In genomic region chr19:4316940-4317339, GRCh38 we compare ENCODE assay signal across 1 cellular context.
TF ChIP-seq lines count a peak whose summit lies in the region.

No MANE protein-coding gene starts in this region.

TF ChIP-seq in K562, 482 proteins besides CTCF, POLR2A, EP300 and RAD21:
- TF ChIP-seq, protein P1, sequence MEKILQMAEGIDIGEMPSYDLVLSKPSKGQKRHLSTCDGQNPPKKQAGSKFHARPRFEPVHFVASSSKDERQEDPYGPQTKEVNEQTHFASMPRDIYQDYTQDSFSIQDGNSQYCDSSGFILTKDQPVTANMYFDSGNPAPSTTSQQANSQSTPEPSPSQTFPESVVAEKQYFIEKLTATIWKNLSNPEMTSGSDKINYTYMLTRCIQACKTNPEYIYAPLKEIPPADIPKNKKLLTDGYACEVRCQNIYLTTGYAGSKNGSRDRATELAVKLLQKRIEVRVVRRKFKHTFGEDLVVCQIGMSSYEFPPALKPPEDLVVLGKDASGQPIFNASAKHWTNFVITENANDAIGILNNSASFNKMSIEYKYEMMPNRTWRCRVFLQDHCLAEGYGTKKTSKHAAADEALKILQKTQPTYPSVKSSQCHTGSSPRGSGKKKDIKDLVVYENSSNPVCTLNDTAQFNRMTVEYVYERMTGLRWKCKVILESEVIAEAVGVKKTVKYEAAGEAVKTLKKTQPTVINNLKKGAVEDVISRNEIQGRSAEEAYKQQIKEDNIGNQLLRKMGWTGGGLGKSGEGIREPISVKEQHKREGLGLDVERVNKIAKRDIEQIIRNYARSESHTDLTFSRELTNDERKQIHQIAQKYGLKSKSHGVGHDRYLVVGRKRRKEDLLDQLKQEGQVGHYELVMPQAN (IDR thresholded peaks at IDR 0.05; ENCODE audit: borderline replicate concordance): no peak
- TF ChIP-seq, protein P2, sequence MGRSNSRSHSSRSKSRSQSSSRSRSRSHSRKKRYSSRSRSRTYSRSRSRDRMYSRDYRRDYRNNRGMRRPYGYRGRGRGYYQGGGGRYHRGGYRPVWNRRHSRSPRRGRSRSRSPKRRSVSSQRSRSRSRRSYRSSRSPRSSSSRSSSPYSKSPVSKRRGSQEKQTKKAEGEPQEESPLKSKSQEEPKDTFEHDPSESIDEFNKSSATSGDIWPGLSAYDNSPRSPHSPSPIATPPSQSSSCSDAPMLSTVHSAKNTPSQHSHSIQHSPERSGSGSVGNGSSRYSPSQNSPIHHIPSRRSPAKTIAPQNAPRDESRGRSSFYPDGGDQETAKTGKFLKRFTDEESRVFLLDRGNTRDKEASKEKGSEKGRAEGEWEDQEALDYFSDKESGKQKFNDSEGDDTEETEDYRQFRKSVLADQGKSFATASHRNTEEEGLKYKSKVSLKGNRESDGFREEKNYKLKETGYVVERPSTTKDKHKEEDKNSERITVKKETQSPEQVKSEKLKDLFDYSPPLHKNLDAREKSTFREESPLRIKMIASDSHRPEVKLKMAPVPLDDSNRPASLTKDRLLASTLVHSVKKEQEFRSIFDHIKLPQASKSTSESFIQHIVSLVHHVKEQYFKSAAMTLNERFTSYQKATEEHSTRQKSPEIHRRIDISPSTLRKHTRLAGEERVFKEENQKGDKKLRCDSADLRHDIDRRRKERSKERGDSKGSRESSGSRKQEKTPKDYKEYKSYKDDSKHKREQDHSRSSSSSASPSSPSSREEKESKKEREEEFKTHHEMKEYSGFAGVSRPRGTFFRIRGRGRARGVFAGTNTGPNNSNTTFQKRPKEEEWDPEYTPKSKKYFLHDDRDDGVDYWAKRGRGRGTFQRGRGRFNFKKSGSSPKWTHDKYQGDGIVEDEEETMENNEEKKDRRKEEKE (IDR thresholded peaks at IDR 0.05; ENCODE audit: borderline replicate concordance in 1 of 2, control insufficient read depth in 1 of 2, low read depth in 2 of 2, low read length in 1 of 2): no peak
- no peak for TF ChIP-seq NFYB (IDR thresholded peaks at IDR 0.05; ENCODE audit: extremely low read depth, insufficient read length)
- TF ChIP-seq L3MBTL2 (IDR thresholded peaks at IDR 0.05): no peak
- TF ChIP-seq HNRNPUL1 (IDR thresholded peaks at IDR 0.05; ENCODE audit: low read length): no peak
- no peak for TF ChIP-seq RERE (CRISPR knock-in tag; IDR thresholded peaks at IDR 0.05; ENCODE audit: borderline replicate concordance)
- no peak for TF ChIP-seq PHF8 (IDR thresholded peaks at IDR 0.05; ENCODE audit: borderline replicate concordance, low read length)
- no peak for TF ChIP-seq HMGXB4 (CRISPR knock-in tag; IDR thresholded peaks at IDR 0.05)
- TF ChIP-seq ZNF146 (CRISPR knock-in tag; IDR thresholded peaks at IDR 0.05; ENCODE audit: unreplicated experiment): no peak
- no peak for TF ChIP-seq JUN (IDR thresholded peaks at IDR 0.05; ENCODE audit: borderline replicate concordance, low read depth, low read length)
- no peak for TF ChIP-seq JUN (CRISPR knock-in tag; IDR thresholded peaks at IDR 0.05; ENCODE audit: borderline replicate concordance)
- TF ChIP-seq BCL6 (CRISPR knock-in tag; IDR thresholded peaks at IDR 0.05): no peak
- no peak for TF ChIP-seq E2F3 (CRISPR knock-in tag; IDR thresholded peaks at IDR 0.05)
- TF ChIP-seq ESRRB (CRISPR knock-in tag; IDR thresholded peaks at IDR 0.05; ENCODE audit: borderline replicate concordance): no peak
- TF ChIP-seq ZKSCAN1 (IDR thresholded peaks at IDR 0.05; ENCODE audit: low read depth, low read length): no peak
- TF ChIP-seq PHTF2 (CRISPR knock-in tag; IDR thresholded peaks at IDR 0.05): no peak
- TF ChIP-seq ZFPM2 (CRISPR knock-in tag; IDR thresholded peaks at IDR 0.05): no peak
- no peak for TF ChIP-seq ZNF778 (CRISPR knock-in tag; IDR thresholded peaks at IDR 0.05)
- no peak for TF ChIP-seq KLF16 (IDR thresholded peaks at IDR 0.05)
